In the genomic region with DNA sequence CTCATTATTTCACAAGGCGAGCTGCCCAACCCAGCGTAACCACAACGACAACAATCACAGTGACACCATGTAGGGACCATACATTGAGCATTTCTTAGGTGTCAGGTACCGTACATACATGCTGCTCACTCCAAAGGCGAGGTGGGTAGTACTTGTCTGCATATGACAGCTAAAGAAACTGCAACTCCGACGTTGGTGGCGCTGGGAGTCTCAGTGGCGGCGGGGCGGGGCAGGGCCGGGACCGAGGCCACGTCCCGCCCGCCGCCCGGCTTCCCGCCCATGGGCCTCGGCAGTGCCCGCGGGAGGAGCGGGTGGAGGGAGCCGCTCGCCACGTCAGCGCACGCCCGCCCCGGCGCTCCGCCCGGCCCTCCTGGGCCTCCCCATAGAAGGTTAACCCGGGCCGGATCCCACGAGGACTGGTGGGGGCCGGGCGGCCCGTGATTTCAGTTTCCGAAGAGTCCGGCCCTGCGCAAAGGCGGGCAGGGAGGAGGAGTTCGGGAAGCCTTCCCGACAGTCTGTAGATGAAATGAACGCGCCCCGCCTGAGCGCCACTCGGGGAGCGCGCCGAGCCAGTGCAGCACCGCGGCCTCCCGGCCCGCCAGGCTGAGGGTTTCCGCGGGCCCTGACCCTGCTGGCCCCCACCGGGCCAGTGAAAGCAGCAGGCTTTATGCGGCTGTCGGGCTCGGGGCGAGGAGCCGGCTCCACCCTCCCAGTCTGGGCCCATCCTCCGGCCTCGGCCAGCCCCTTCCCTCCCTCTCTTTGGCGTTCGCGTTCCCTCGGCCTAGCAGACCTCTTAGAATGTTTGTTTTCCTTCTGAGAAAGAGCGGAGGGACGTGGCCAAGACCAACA, we compare ENCODE assay signal across 1 cellular context.
TF ChIP-seq lines count a peak whose summit lies in the region.

No MANE protein-coding gene starts in this region.

TF ChIP-seq in HepG2, 621 proteins besides CTCF, POLR2A, EP300 and RAD21 (continued from another document and continues in another):
- TF ChIP-seq, protein P1, sequence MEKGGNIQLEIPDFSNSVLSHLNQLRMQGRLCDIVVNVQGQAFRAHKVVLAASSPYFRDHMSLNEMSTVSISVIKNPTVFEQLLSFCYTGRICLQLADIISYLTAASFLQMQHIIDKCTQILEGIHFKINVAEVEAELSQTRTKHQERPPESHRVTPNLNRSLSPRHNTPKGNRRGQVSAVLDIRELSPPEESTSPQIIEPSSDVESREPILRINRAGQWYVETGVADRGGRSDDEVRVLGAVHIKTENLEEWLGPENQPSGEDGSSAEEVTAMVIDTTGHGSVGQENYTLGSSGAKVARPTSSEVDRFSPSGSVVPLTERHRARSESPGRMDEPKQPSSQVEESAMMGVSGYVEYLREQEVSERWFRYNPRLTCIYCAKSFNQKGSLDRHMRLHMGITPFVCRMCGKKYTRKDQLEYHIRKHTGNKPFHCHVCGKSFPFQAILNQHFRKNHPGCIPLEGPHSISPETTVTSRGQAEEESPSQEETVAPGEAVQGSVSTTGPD (CRISPR knock-in tag; IDR thresholded peaks at IDR 0.05) = no peak
- TF ChIP-seq, protein P2, sequence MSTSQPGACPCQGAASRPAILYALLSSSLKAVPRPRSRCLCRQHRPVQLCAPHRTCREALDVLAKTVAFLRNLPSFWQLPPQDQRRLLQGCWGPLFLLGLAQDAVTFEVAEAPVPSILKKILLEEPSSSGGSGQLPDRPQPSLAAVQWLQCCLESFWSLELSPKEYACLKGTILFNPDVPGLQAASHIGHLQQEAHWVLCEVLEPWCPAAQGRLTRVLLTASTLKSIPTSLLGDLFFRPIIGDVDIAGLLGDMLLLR (CRISPR knock-in tag; IDR thresholded peaks at IDR 0.05) = no peak
- TF ChIP-seq ATRX (CRISPR knock-in tag; IDR thresholded peaks at IDR 0.05; ENCODE audit: borderline replicate concordance) = no peak
- TF ChIP-seq ZNF709 (CRISPR knock-in tag; IDR thresholded peaks at IDR 0.05) = no peak; the same call in 1 of the 2 replicates
- 0 out of 2 replicates have a peak, but pooled peaks have one; percentile 51 for TF ChIP-seq KLF13 (CRISPR knock-in tag; IDR thresholded peaks at IDR 0.05)
- TF ChIP-seq MZF1 (CRISPR knock-in tag; IDR thresholded peaks at IDR 0.05; ENCODE audit: borderline replicate concordance) = no peak
- peak; percentile 75 for TF ChIP-seq ZNF263 (CRISPR knock-in tag; IDR thresholded peaks at IDR 0.05)
- 0 out of 2 replicates have a peak, but pooled peaks have one; percentile 45 for TF ChIP-seq ZNF44 (CRISPR knock-in tag; IDR thresholded peaks at IDR 0.05)
- no peak for TF ChIP-seq ZNF713 (CRISPR knock-in tag; IDR thresholded peaks at IDR 0.05)
- TF ChIP-seq, protein P3, sequence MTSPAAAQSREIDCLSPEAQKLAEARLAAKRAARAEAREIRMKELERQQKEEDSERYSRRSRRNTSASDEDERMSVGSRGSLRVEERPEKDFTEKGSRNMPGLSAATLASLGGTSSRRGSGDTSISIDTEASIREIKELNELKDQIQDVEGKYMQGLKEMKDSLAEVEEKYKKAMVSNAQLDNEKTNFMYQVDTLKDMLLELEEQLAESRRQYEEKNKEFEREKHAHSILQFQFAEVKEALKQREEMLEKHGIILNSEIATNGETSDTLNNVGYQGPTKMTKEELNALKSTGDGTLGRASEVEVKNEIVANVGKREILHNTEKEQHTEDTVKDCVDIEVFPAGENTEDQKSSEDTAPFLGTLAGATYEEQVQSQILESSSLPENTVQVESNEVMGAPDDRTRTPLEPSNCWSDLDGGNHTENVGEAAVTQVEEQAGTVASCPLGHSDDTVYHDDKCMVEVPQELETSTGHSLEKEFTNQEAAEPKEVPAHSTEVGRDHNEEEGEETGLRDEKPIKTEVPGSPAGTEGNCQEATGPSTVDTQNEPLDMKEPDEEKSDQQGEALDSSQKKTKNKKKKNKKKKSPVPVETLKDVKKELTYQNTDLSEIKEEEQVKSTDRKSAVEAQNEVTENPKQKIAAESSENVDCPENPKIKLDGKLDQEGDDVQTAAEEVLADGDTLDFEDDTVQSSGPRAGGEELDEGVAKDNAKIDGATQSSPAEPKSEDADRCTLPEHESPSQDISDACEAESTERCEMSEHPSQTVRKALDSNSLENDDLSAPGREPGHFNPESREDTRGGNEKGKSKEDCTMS (CRISPR knock-in tag; conservative IDR thresholded peaks at IDR 0.05) = no peak
- TF ChIP-seq, protein P4, sequence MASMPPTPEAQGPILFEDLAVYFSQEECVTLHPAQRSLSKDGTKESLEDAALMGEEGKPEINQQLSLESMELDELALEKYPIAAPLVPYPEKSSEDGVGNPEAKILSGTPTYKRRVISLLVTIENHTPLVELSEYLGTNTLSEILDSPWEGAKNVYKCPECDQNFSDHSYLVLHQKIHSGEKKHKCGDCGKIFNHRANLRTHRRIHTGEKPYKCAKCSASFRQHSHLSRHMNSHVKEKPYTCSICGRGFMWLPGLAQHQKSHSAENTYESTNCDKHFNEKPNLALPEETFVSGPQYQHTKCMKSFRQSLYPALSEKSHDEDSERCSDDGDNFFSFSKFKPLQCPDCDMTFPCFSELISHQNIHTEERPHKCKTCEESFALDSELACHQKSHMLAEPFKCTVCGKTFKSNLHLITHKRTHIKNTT (CRISPR knock-in tag; IDR thresholded peaks at IDR 0.05) = 0 out of 2 replicates have a peak, but pooled peaks have one; percentile 19
- peak; percentile 87 for TF ChIP-seq PHF8 (CRISPR knock-in tag; IDR thresholded peaks at IDR 0.05)
- TF ChIP-seq DNMT1 (CRISPR knock-in tag; IDR thresholded peaks at IDR 0.05) = no peak
- no peak for TF ChIP-seq ZNF138 (CRISPR knock-in tag; IDR thresholded peaks at IDR 0.05; ENCODE audit: low read depth)
- TF ChIP-seq ZBTB1 (CRISPR knock-in tag; IDR thresholded peaks at IDR 0.05; ENCODE audit: borderline replicate concordance) = no peak
- TF ChIP-seq GATAD2A (CRISPR knock-in tag; IDR thresholded peaks at IDR 0.05) = peak; percentile 5; the same call in 1 of the 2 replicates
- no peak for TF ChIP-seq CC2D1A (CRISPR knock-in tag; IDR thresholded peaks at IDR 0.05)
- no peak for TF ChIP-seq ZNF672 (CRISPR knock-in tag; IDR thresholded peaks at IDR 0.05)
- TF ChIP-seq NFE2L1 (CRISPR knock-in tag; IDR thresholded peaks at IDR 0.05; ENCODE audit: borderline replicate concordance) = no peak
- no peak; the same call in 1 of the 2 replicates for TF ChIP-seq HDAC2 (CRISPR knock-in tag; IDR thresholded peaks at IDR 0.05)
- peak; percentile 54; the same call in 1 of the 2 replicates for TF ChIP-seq TARDBP (CRISPR knock-in tag; IDR thresholded peaks at IDR 0.05)
- no peak for TF ChIP-seq ARNT2 (CRISPR knock-in tag; IDR thresholded peaks at IDR 0.05; ENCODE audit: low read depth)
- TF ChIP-seq, protein P5, sequence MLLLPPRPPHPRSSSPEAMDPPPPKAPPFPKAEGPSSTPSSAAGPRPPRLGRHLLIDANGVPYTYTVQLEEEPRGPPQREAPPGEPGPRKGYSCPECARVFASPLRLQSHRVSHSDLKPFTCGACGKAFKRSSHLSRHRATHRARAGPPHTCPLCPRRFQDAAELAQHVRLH (CRISPR knock-in tag; IDR thresholded peaks at IDR 0.05; ENCODE audit: borderline replicate concordance, low read depth) = peak; percentile 41; the same call in 1 of the 2 replicates
- 0 out of 2 replicates have a peak, but pooled peaks have one; percentile 40 for TF ChIP-seq ZNF616 (CRISPR knock-in tag; IDR thresholded peaks at IDR 0.05; ENCODE audit: low read depth)
- TF ChIP-seq, protein P6, sequence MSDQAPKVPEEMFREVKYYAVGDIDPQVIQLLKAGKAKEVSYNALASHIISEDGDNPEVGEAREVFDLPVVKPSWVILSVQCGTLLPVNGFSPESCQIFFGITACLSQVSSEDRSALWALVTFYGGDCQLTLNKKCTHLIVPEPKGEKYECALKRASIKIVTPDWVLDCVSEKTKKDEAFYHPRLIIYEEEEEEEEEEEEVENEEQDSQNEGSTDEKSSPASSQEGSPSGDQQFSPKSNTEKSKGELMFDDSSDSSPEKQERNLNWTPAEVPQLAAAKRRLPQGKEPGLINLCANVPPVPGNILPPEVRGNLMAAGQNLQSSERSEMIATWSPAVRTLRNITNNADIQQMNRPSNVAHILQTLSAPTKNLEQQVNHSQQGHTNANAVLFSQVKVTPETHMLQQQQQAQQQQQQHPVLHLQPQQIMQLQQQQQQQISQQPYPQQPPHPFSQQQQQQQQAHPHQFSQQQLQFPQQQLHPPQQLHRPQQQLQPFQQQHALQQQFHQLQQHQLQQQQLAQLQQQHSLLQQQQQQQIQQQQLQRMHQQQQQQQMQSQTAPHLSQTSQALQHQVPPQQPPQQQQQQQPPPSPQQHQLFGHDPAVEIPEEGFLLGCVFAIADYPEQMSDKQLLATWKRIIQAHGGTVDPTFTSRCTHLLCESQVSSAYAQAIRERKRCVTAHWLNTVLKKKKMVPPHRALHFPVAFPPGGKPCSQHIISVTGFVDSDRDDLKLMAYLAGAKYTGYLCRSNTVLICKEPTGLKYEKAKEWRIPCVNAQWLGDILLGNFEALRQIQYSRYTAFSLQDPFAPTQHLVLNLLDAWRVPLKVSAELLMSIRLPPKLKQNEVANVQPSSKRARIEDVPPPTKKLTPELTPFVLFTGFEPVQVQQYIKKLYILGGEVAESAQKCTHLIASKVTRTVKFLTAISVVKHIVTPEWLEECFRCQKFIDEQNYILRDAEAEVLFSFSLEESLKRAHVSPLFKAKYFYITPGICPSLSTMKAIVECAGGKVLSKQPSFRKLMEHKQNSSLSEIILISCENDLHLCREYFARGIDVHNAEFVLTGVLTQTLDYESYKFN (CRISPR knock-in tag; conservative IDR thresholded peaks at IDR 0.05) = no peak
- no peak for TF ChIP-seq ZNF747 (CRISPR knock-in tag; IDR thresholded peaks at IDR 0.05; ENCODE audit: borderline replicate concordance)
- TF ChIP-seq, protein P7, sequence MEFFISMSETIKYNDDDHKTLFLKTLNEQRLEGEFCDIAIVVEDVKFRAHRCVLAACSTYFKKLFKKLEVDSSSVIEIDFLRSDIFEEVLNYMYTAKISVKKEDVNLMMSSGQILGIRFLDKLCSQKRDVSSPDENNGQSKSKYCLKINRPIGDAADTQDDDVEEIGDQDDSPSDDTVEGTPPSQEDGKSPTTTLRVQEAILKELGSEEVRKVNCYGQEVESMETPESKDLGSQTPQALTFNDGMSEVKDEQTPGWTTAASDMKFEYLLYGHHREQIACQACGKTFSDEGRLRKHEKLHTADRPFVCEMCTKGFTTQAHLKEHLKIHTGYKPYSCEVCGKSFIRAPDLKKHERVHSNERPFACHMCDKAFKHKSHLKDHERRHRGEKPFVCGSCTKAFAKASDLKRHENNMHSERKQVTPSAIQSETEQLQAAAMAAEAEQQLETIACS (CRISPR knock-in tag; IDR thresholded peaks at IDR 0.05) = peak; percentile 51; the same call in 1 of the 2 replicates
- TF ChIP-seq, protein P8, sequence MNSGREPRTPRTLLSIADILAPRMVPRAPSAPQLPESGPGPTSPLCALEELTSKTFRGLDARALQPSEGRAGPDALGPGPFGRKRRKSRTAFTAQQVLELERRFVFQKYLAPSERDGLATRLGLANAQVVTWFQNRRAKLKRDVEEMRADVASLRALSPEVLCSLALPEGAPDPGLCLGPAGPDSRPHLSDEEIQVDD (CRISPR knock-in tag; IDR thresholded peaks at IDR 0.05; ENCODE audit: borderline replicate concordance) = no peak
- TF ChIP-seq ELF4 (CRISPR knock-in tag; IDR thresholded peaks at IDR 0.05; ENCODE audit: borderline replicate concordance) = no peak
- 0 out of 2 replicates have a peak, but pooled peaks have one; percentile 29 for TF ChIP-seq NR2F2 (IDR thresholded peaks at IDR 0.05; ENCODE audit: borderline replicate concordance, low read depth)
- TF ChIP-seq LCORL (IDR thresholded peaks at IDR 0.05) = no peak
- TF ChIP-seq LCORL (CRISPR knock-in tag; IDR thresholded peaks at IDR 0.05) = peak; percentile 35; the same call in 1 of the 2 replicates
- TF ChIP-seq POLR2G (IDR thresholded peaks at IDR 0.05; ENCODE audit: low read depth, low read length) = peak; percentile 90
- peak; percentile 91 for TF ChIP-seq ZFX (CRISPR knock-in tag; IDR thresholded peaks at IDR 0.05; ENCODE audit: low read depth)
- TF ChIP-seq, protein P9, sequence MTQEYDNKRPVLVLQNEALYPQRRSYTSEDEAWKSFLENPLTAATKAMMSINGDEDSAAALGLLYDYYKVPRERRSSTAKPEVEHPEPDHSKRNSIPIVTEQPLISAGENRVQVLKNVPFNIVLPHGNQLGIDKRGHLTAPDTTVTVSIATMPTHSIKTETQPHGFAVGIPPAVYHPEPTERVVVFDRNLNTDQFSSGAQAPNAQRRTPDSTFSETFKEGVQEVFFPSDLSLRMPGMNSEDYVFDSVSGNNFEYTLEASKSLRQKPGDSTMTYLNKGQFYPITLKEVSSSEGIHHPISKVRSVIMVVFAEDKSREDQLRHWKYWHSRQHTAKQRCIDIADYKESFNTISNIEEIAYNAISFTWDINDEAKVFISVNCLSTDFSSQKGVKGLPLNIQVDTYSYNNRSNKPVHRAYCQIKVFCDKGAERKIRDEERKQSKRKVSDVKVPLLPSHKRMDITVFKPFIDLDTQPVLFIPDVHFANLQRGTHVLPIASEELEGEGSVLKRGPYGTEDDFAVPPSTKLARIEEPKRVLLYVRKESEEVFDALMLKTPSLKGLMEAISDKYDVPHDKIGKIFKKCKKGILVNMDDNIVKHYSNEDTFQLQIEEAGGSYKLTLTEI (CRISPR knock-in tag; conservative IDR thresholded peaks at IDR 0.05) = no peak
- TF ChIP-seq, protein P10, sequence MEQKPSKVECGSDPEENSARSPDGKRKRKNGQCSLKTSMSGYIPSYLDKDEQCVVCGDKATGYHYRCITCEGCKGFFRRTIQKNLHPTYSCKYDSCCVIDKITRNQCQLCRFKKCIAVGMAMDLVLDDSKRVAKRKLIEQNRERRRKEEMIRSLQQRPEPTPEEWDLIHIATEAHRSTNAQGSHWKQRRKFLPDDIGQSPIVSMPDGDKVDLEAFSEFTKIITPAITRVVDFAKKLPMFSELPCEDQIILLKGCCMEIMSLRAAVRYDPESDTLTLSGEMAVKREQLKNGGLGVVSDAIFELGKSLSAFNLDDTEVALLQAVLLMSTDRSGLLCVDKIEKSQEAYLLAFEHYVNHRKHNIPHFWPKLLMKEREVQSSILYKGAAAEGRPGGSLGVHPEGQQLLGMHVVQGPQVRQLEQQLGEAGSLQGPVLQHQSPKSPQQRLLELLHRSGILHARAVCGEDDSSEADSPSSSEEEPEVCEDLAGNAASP (CRISPR knock-in tag; IDR thresholded peaks at IDR 0.05; ENCODE audit: borderline replicate concordance) = no peak
- TF ChIP-seq ARID2 (CRISPR knock-in tag; IDR thresholded peaks at IDR 0.05; ENCODE audit: borderline replicate concordance) = peak; percentile 53; the same call in 1 of the 2 replicates
- no peak; the same call in 1 of the 2 replicates for TF ChIP-seq MIER3 (CRISPR knock-in tag; IDR thresholded peaks at IDR 0.05; ENCODE audit: borderline replicate concordance)
- TF ChIP-seq ZNF766 (CRISPR knock-in tag; IDR thresholded peaks at IDR 0.05; ENCODE audit: borderline replicate concordance) = peak; percentile 60; the same call in 1 of the 2 replicates
- no peak for TF ChIP-seq JUNB (CRISPR knock-in tag; IDR thresholded peaks at IDR 0.05; ENCODE audit: borderline replicate concordance)
- TF ChIP-seq ZNF790 (CRISPR knock-in tag; IDR thresholded peaks at IDR 0.05; ENCODE audit: borderline replicate concordance) = no peak
- TF ChIP-seq ZSCAN30 (CRISPR knock-in tag; IDR thresholded peaks at IDR 0.05) = peak; percentile 49; the same call in 1 of the 2 replicates
- TF ChIP-seq ZNF343 (CRISPR knock-in tag; IDR thresholded peaks at IDR 0.05) = no peak
- TF ChIP-seq ZNF510 (CRISPR knock-in tag; IDR thresholded peaks at IDR 0.05; ENCODE audit: low read depth) = no peak
